In genomic region chr19:48290923-48291700, GRCh38 we compare ENCODE assay signal across 8 cellular contexts. TPM values are rescaled to one million over a fixed set of nuclear protein-coding genes. Genes with fewer than 3 reads are reported as not detected.
A peak's percentile ranks its signal among the peaks of the same experiment; 100 is the strongest.
DNase-seq lines count a peak whose midpoint lies in the region; ATAC-seq, FAIRE-seq and TF ChIP-seq lines count a peak whose summit lies in the region.

No MANE protein-coding gene starts in this region.

- H3K27me3 ChIP-seq in left lung, result peaks cover 0 to 12% of the 10 kb centered on the region in 2 donors

- H3K4me3 ChIP-seq in left lung, result peak overlapping the region; percentile 33 to 34

- peaks cover 0 to 7% of the 10 kb centered on the region in 2 donors for H3K36me3 ChIP-seq in left lung

- H3K27ac ChIP-seq in left lung, result peak overlapping the region in 1 of 2 donors; percentile 33

- ATAC-seq in left lung (peak; percentile 95), GM21825 (IDR thresholded peaks at IDR 0.05; ENCODE audit: unreplicated experiment) (no peak)

- DNase-seq in GM18507 (ENCODE audit: extremely low spot score, insufficient read length, low read depth) (peak; percentile 40), NCI-H345 treated with DMSO at 0.1 percent for 48 hours (lab: John Stamatoyannopoulos, UW; ENCODE audit: unreplicated experiment) (peak; percentile 24), dermis blood vessel endothelial cell (peak; percentile 84), left lung (peak; percentile 79 to 95)
- DNase-seq in activated CD4-positive, alpha-beta T cell treated with anti-CD3 and anti-CD28 coated beads, Interleukin-2, amount 50 U/mL, for 24 hours (ENCODE audit: low read depth in 1 of 2, low spot score in 1 of 2), result peak; percentile 32 to 47
- peak; percentile 75 to 77 for DNase-seq in stimulated activated CD4-positive, alpha-beta T cell treated with anti-CD3 and anti-CD28 coated beads, Interleukin-2, amount 100 ng/mL, for 24 hours

- intact Hi-C loops in left lung (cut with DNase I), result no loop called here

- FAIRE-seq in A204.1 (lab: Jason Lieb, UNC) (peak; percentile 62), GM18507 (lab: Jason Lieb, UNC) (no peak)

- peak; percentile 97 to 98 for TF ChIP-seq CTCF in left lung (IDR thresholded peaks at IDR 0.05)

- peaks cover 0 to 7% of the 10 kb centered on the region in 2 donors for H3K9me3 ChIP-seq in left lung

- peaks cover 4 to 13% of the 10 kb centered on the region in 2 donors for H3K4me1 ChIP-seq in left lung

RNA-seq across cellular contexts. Expression of gene ZNF114, which starts 21.2 kb away (rescaled TPM):
- total RNA-seq in dermis blood vessel endothelial cell (0.34 and 0.84 TPM in 2 replicates), left lung (1 to 10 TPM; 1.3 to 1.9 TPM)

RNA-seq across cellular contexts. Expression of gene EMP3, which starts 34.2 kb away (rescaled TPM):
- total RNA-seq in dermis blood vessel endothelial cell, result 4.0 and 7.3 TPM in 2 replicates
- 100 to 1,000 TPM; 127 to 320 TPM for total RNA-seq in left lung

RNA-seq across cellular contexts. Expression of gene CARD8, which starts 35.4 kb away (rescaled TPM):
- total RNA-seq in dermis blood vessel endothelial cell (104 and 112 TPM in 2 replicates), left lung (10 to 100 TPM; 51.3 to 92.3 TPM)

Comparison
In these comparisons a context has a peak if more than half of its experiments do, and no peak if none do; other contexts are left out.
1. DNase-seq: peak in every context shown above with its lines; median percentile 87 in left lung; 84 in dermis blood vessel endothelial cell; 76 in stimulated activated CD4-positive, alpha-beta T cell treated with anti-CD3 and anti-CD28 coated beads, Interleukin-2, amount 100 ng/mL, for 24 hours; 40 in GM18507; 40 in activated CD4-positive, alpha-beta T cell treated with anti-CD3 and anti-CD28 coated beads, Interleukin-2, amount 50 U/mL, for 24 hours; 24 in NCI-H345 treated with DMSO at 0.1 percent for 48 hours.
2. RNA of gene EMP3, which starts 34.2 kb away (total RNA-seq): 127 to 320 TPM in left lung; 4.0 to 7.3 TPM in dermis blood vessel endothelial cell; every median in the first group is over 10 times any median in the second.